8 cellular contexts compared by ENCODE assay signal in genomic region chr1:208201241-208201640, GRCh38. TPM values are rescaled to one million over a fixed set of nuclear protein-coding genes. Genes with fewer than 3 reads are reported as not detected.
DNase-seq lines count a peak whose midpoint lies in the region; ATAC-seq and TF ChIP-seq lines count a peak whose summit lies in the region.

No MANE protein-coding gene starts in this region.

- peak overlapping the region; percentile 48 to 89; a peak in 3 of 4 replicates for H3K27ac ChIP-seq in SK-N-SH (ENCODE audit: low read depth in 2 of 2, low read length in 1 of 2)
- peak overlapping the region; percentile 54 for H3K27ac ChIP-seq in osteoblast (ENCODE audit: low read depth, low read length)

- in situ Hi-C loops in Caki2 (cut with HindIII; ENCODE audit: low pct_unique_long_range_greater_than_20kb, low sequenced_read_pairs) = no loop called here

- DNase-seq in Caki2 (ENCODE audit: low read depth) (peak; percentile 51), SK-N-SH (no peak), fibroblast of the aortic adventitia (ENCODE audit: low read depth) (peak; percentile 96), osteoblast (ENCODE audit: insufficient read length, low spot score, missing footprints) (peak; percentile 91), NCI-H774 (lab: John Stamatoyannopoulos, UW) (no peak), activated gamma-delta T cell (lab: John Stamatoyannopoulos, UW) (no peak)
- DNase-seq in activated CD4-positive, alpha-beta memory T cell treated with anti-CD3 and anti-CD28 coated beads, Interleukin-2, amount 10 ng/mL, durations not matched to agents 7 days and 5 days = no peak

- no peaks in the 10 kb centered on the region for H3K36me3 Mint-ChIP-seq in activated CD4-positive, alpha-beta memory T cell treated with anti-CD3 and anti-CD28 coated beads, Interleukin-2, amount 10 ng/mL, durations not matched to agents 7 days and 5 days (ENCODE audit: low read depth)

- H3K27me3 Mint-ChIP-seq in activated CD4-positive, alpha-beta memory T cell treated with anti-CD3 and anti-CD28 coated beads, Interleukin-2, amount 10 ng/mL, durations not matched to agents 7 days and 5 days = no peaks in the 10 kb centered on the region

- no peaks in the 10 kb centered on the region for H3K4me1 Mint-ChIP-seq in activated CD4-positive, alpha-beta memory T cell treated with anti-CD3 and anti-CD28 coated beads, Interleukin-2, amount 10 ng/mL, durations not matched to agents 7 days and 5 days

- TF ChIP-seq RAD21 in SK-N-SH (IDR thresholded peaks at IDR 0.05; ENCODE audit: low read length) = no peak

- no peaks in the 10 kb centered on the region for H3K9me2 ChIP-seq in SK-N-SH

- H3K4me1 ChIP-seq in SK-N-SH (ENCODE audit: control insufficient read depth in 1 of 2, insufficient read depth in 2 of 2, low read depth in 1 of 2, low read length in 1 of 2) (peaks cover 18 to 30% of the 10 kb centered on the region in 2 experiments), osteoblast (ENCODE audit: insufficient read depth, low read length) (peaks cover 38% of the 10 kb centered on the region)

- ATAC-seq in HG02870 (IDR thresholded peaks at IDR 0.05; ENCODE audit: unreplicated experiment) = no peak

- H3K4me2 ChIP-seq in SK-N-SH (peak overlapping the region; percentile 59), osteoblast (ENCODE audit: insufficient read depth, low read length) (peak overlapping the region; percentile 56)

- H3K79me2 ChIP-seq in SK-N-SH (ENCODE audit: insufficient read depth) = peaks cover 88% of the 10 kb centered on the region
- no peaks in the 10 kb centered on the region for H3K79me2 ChIP-seq in osteoblast (ENCODE audit: insufficient read depth, low read length)

- no peaks in the 10 kb centered on the region for H4K20me1 ChIP-seq in SK-N-SH (ENCODE audit: insufficient read depth)
- H4K20me1 ChIP-seq in osteoblast (ENCODE audit: insufficient read depth, low read length) = no peaks in the 10 kb centered on the region

- H3K27me3 ChIP-seq in SK-N-SH (ENCODE audit: insufficient read depth) (no peaks in the 10 kb centered on the region), osteoblast (ENCODE audit: insufficient read depth, low read length) (no peaks in the 10 kb centered on the region)

- no peaks in the 10 kb centered on the region for H3K9me3 Mint-ChIP-seq in activated CD4-positive, alpha-beta memory T cell treated with anti-CD3 and anti-CD28 coated beads, Interleukin-2, amount 10 ng/mL, durations not matched to agents 7 days and 5 days

- H3K4me3 Mint-ChIP-seq in activated CD4-positive, alpha-beta memory T cell treated with anti-CD3 and anti-CD28 coated beads, Interleukin-2, amount 10 ng/mL, durations not matched to agents 7 days and 5 days = no peak overlapping the region

- no peak for TF ChIP-seq CTCF in SK-N-SH (IDR thresholded peaks at IDR 0.05)
- TF ChIP-seq CTCF in fibroblast of the aortic adventitia (IDR thresholded peaks at IDR 0.05; ENCODE audit: insufficient read depth, low read length) = no peak
- TF ChIP-seq CTCF in osteoblast (IDR thresholded peaks at IDR 0.05; ENCODE audit: extremely low read depth, low read depth, low read length) = no peak

- CTCF ChIA-PET in SK-N-SH (lab: Yijun Ruan, JAX) = interaction anchor here (1.3 kb wide), 1 partner anchor 20 kb away, joined by 4 read pairs; no protein-coding TSS in a partner anchor
- CTCF ChIA-PET in activated CD4-positive, alpha-beta memory T cell treated with anti-CD3 and anti-CD28 coated beads, Interleukin-2, amount 10 ng/mL, durations not matched to agents 7 days and 5 days (lab: Charles Lee) = no interaction called here

- H3K9me3 ChIP-seq in SK-N-SH (no peaks in the 10 kb centered on the region), osteoblast (ENCODE audit: low read depth, low read length) (no peaks in the 10 kb centered on the region)

- no peak overlapping the region for H3K4me3 ChIP-seq in SK-N-SH (ENCODE audit: low read depth in 2 of 2, low read length in 1 of 2)
- no peak overlapping the region for H3K4me3 ChIP-seq in fibroblast of the aortic adventitia (ENCODE audit: low read depth, low read length)
- no peak overlapping the region for H3K4me3 ChIP-seq in osteoblast (ENCODE audit: insufficient read depth, low read length)

- H3K27ac Mint-ChIP-seq in activated CD4-positive, alpha-beta memory T cell treated with anti-CD3 and anti-CD28 coated beads, Interleukin-2, amount 10 ng/mL, durations not matched to agents 7 days and 5 days = no peak overlapping the region

- H3F3A ChIP-seq in SK-N-SH (replicated peaks; ENCODE audit: insufficient read depth) = peaks cover 31% of the 10 kb centered on the region

- peak overlapping the region; percentile 50; the same call in 1 of the 2 replicates for H3K9ac ChIP-seq in SK-N-SH

- H3K36me3 ChIP-seq in SK-N-SH (replicated peaks in 1 of 2; ENCODE audit: control insufficient read depth in 1 of 2, insufficient read depth in 2 of 2, low read length in 1 of 2) = peaks cover 18 to 36% of the 10 kb centered on the region in 2 experiments
- H3K36me3 ChIP-seq in osteoblast (ENCODE audit: insufficient read depth, low read length) = no peaks in the 10 kb centered on the region

- 14% methylated on average over 4 of the region's 4 CpGs for WGBS in SK-N-SH (ENCODE audit: low lambda C conversion rate)

- H2AFZ ChIP-seq in SK-N-SH (ENCODE audit: low read depth) = no peak overlapping the region
- no peak overlapping the region for H2AFZ ChIP-seq in osteoblast (ENCODE audit: low read length)

- POLR2A ChIA-PET in SK-N-SH (lab: Yijun Ruan, JAX) = no interaction called here
- POLR2A ChIA-PET in activated CD4-positive, alpha-beta memory T cell treated with anti-CD3 and anti-CD28 coated beads, Interleukin-2, amount 10 ng/mL, durations not matched to agents 7 days and 5 days (lab: Charles Lee) = no interaction called here

- TF ChIP-seq EP300 in SK-N-SH (IDR thresholded peaks at IDR 0.05; ENCODE audit: borderline replicate concordance in 1 of 2, low read depth in 1 of 2, low read length in 1 of 2) = peak in 1 of 2 experiments; percentile 89; a peak in 3 of 4 replicates

TF ChIP-seq in SK-N-SH, 30 proteins besides CTCF, POLR2A, EP300 and RAD21 (continues in another document):
- TF ChIP-seq ELF1 (IDR thresholded peaks at IDR 0.05) (no peak), FOXM1 (IDR thresholded peaks at IDR 0.05; ENCODE audit: low read depth) (no peak), RFX5 (IDR thresholded peaks at IDR 0.05; ENCODE audit: low read length) (no peak), FOXJ3 (CRISPR knock-in tag; IDR thresholded peaks at IDR 0.05) (no peak), NRF1 (IDR thresholded peaks at IDR 0.05; ENCODE audit: low read depth, low read length) (no peak), TAF1 (IDR thresholded peaks at IDR 0.05; ENCODE audit: borderline replicate concordance, low read depth, low read length) (0 out of 2 replicates have a peak, but pooled peaks have one; percentile 27), SIN3A (IDR thresholded peaks at IDR 0.05; ENCODE audit: borderline replicate concordance, low read depth, low read length) (0 out of 2 replicates have a peak, but pooled peaks have one; percentile 63), SMC3 (IDR thresholded peaks at IDR 0.05; ENCODE audit: low read depth, low read length) (no peak), NFIC (IDR thresholded peaks at IDR 0.05; ENCODE audit: borderline replicate concordance) (peak; percentile 91), GABPA (IDR thresholded peaks at IDR 0.05; ENCODE audit: low read depth) (no peak), YY1 (IDR thresholded peaks at IDR 0.05; ENCODE audit: low read depth) (no peak), REST (IDR thresholded peaks at IDR 0.05; ENCODE audit: low read depth, low read length) (peak; percentile 48; the same call in 1 of the 2 replicates), TEAD4 (IDR thresholded peaks at IDR 0.05; ENCODE audit: borderline replicate concordance, insufficient read depth) (peak; percentile 85; the same call in 1 of the 2 replicates), MAX (IDR thresholded peaks at IDR 0.05; ENCODE audit: low read depth) (peak; percentile 53; the same call in 1 of the 2 replicates), JUND (IDR thresholded peaks at IDR 0.05) (peak; percentile 97), POLR2AphosphoS5 (IDR thresholded peaks at IDR 0.05; ENCODE audit: low read depth, low read length) (peak; percentile 84; the same call in 1 of the 2 replicates)

RNA-seq across cellular contexts. Expression of gene PLXNA2, which starts 42.9 kb away (rescaled TPM):
- total RNA-seq in Caki2 (2014; rRNA removed; shearing (Covaris generic); ENCODE audit: low replicate concordance) = 0.03 and 1.6 TPM in 2 replicates
- 7.3 and 8.5 TPM in 2 replicates for polyA plus RNA-seq in SK-N-SH (2012; rRNA removed)
- 3.9 and 6.2 TPM in 2 replicates for polyA plus RNA-seq in SK-N-SH (2012; cell fraction: cytosol; rRNA removed)
- polyA plus RNA-seq in SK-N-SH (2012; cell fraction: nucleus; rRNA removed) = 31.0 and 36.0 TPM in 2 replicates
- total RNA-seq in fibroblast of the aortic adventitia (ENCODE audit: low replicate concordance) (4.3 and 8.0 TPM in 2 replicates), osteoblast (2.7 and 3.3 TPM in 2 replicates)
- under 1 TPM; 0.43 to 0.65 TPM for total RNA-seq in activated CD4-positive, alpha-beta memory T cell treated with anti-CD3 and anti-CD28 coated beads, Interleukin-2, amount 10 ng/mL, durations not matched to agents 7 days and 5 days

Comparison
In these comparisons a context has a peak if more than half of its experiments do, and no peak if none do; other contexts are left out.
1. DNase-seq: peak in Caki2 (single experiment), fibroblast of the aortic adventitia (single experiment) and osteoblast (single experiment); none in SK-N-SH (single experiment), activated CD4-positive, alpha-beta memory T cell treated with anti-CD3 and anti-CD28 coated beads, Interleukin-2, amount 10 ng/mL, durations not matched to agents 7 days and 5 days (single experiment), NCI-H774 (single experiment) and activated gamma-delta T cell (single experiment).